38 cellular contexts compared by ENCODE assay signal in genomic region chr6:132765560-132765959, GRCh38. TPM values are rescaled to one million over a fixed set of nuclear protein-coding genes. Genes with fewer than 3 reads are reported as not detected.
"Had no signal": no experiment of that assay in that cellular context is flagged by ENCODE, and none has a peak within 500 bp of the region (broad histone marks: within the 10 kb centered on the region; RNA-seq: fewer than 3 reads in every experiment).

No MANE protein-coding gene starts in this region.

- H3K4me3 ChIP-seq: MG63 had no signal

- H3K9me3 ChIP-seq: MG63 had no signal

- DNase-seq: Karpas-422, Kasumi-1, MG63, MM.1S, MV-4-11, NCI-H1048, NCI-H1092, NCI-H1092 treated with DMSO at 0.1 percent for 48 hours, NCI-H1105, NCI-H1105 treated with DMSO at 0.1 percent for 48 hours, NCI-H1417, NCI-H1417 treated with DMSO at 0.1 percent for 48 hours, NCI-H1436, NCI-H1436 treated with DMSO at 0.1 percent for 48 hours, NCI-H146, NCI-H1694, NCI-H1694 treated with DMSO at 0.1 percent for 48 hours, NCI-H187, NCI-H187 treated with DMSO at 0.1 percent for 48 hours, NCI-H1930, NCI-H2029, NCI-H2029 treated with DMSO at 0.1 percent for 48 hours, NCI-H2081, NCI-H2081 treated with DMSO at 0.1 percent for 48 hours, NCI-H2107, NCI-H2171, NCI-H2171 treated with DMSO at 0.1 percent for 48 hours, NCI-H2227 treated with DMSO at 0.1 percent for 48 hours, NCI-H226, NCI-H345, NCI-H446, NCI-H446 treated with DMSO at 0.1 percent for 48 hours, NCI-H510A, NCI-H510A treated with DMSO at 0.1 percent for 48 hours, NCI-H524 had no signal

- H3K27me3 ChIP-seq: MG63 had no signal

RNA-seq across cellular contexts. Expression of gene VNN2, which starts 7.9 kb away (rescaled TPM):
- total RNA-seq: LHCN-M2, MCF 10A, NCI-H460 had no signal

RNA-seq across cellular contexts. Expression of gene VNN1, which starts 51.7 kb away (rescaled TPM):
- total RNA-seq: NCI-H460 had no signal
